In the genomic region with DNA sequence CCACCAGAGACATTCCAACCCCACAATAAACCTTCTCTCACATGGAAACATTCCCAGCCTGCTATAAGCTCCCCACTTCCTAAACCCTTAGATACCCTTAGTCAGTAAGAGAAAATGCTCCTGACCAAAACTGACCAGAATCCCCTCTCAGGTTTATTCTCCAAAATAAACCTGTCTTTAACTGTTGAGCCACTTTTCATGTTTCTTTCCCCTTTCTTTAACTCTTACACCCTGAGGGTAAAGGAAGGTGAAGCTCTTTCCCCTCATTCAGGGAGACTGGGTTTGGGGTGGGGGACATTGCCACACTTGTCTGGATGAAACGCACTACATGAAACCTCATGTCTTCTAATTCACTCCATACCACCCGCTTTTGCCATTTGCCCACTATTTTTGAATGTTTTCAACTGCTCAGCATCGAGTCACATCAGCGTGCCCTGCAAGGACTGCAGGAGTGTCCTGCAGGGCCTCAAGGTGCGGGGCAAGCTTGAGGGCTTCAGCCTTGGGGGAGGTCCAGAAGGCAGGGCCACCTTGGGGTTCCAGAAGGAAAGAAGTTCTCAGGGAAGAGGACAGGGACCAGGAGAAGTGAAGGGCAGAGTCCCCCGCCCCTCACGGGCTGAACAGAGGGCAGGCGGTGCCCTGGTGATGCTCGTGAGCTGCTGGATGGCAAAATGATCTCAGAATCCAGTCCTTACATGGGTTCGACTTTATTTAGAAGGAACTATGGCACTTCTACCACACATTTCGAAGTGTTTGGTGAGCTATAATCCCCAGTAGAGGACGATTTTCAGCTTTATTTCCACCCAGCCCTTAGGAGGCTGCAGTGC, we compare ENCODE assay signal across 1 cellular context.
TF ChIP-seq lines count a peak whose summit lies in the region.

No MANE protein-coding gene starts in this region.

TF ChIP-seq in K562, 482 proteins besides CTCF, POLR2A, EP300 and RAD21:
- TF ChIP-seq, protein P1, sequence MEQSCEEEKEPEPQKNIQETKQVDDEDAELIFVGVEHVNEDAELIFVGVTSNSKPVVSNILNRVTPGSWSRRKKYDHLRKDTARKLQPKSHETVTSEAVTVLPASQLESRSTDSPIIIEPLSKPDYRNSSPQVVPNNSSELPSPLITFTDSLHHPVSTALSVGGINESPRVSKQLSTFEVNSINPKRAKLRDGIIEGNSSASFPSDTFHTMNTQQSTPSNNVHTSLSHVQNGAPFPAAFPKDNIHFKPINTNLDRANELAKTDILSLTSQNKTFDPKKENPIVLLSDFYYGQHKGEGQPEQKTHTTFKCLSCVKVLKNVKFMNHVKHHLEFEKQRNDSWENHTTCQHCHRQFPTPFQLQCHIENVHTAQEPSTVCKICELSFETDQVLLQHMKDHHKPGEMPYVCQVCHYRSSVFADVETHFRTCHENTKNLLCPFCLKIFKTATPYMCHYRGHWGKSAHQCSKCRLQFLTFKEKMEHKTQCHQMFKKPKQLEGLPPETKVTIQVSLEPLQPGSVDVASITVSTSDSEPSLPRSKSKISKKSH (CRISPR knock-in tag; IDR thresholded peaks at IDR 0.05), result no peak; the same call in 1 of the 2 replicates
- TF ChIP-seq RBM25 (IDR thresholded peaks at IDR 0.05; ENCODE audit: low read depth, low read length, severe bottlenecking), result peak; percentile 16
- peak; percentile 97 for TF ChIP-seq HLTF (IDR thresholded peaks at IDR 0.05)
